In genomic region chr15:34637305-34637704, GRCh38 we compare ENCODE assay signal across 6 cellular contexts.
"Had no signal": no experiment of that assay in that cellular context is flagged by ENCODE, and none has a peak within 500 bp of the region (broad histone marks: within the 10 kb centered on the region; RNA-seq: fewer than 3 reads in every experiment).

No MANE protein-coding gene starts in this region.

- FAIRE-seq: HepG2, HTR-8/SVneo had no signal

- H3K4me2 ChIP-seq: KMS-11 had no signal

- ATAC-seq: HepG2 had no signal

- DNase-seq: KBM-7, KG1 had no signal

- H3K9ac ChIP-seq: KMS-11 had no signal

- H3K27ac ChIP-seq: HL-60, KMS-11 had no signal
